ENCODE assay signal across 27 cellular contexts in the genomic region with DNA sequence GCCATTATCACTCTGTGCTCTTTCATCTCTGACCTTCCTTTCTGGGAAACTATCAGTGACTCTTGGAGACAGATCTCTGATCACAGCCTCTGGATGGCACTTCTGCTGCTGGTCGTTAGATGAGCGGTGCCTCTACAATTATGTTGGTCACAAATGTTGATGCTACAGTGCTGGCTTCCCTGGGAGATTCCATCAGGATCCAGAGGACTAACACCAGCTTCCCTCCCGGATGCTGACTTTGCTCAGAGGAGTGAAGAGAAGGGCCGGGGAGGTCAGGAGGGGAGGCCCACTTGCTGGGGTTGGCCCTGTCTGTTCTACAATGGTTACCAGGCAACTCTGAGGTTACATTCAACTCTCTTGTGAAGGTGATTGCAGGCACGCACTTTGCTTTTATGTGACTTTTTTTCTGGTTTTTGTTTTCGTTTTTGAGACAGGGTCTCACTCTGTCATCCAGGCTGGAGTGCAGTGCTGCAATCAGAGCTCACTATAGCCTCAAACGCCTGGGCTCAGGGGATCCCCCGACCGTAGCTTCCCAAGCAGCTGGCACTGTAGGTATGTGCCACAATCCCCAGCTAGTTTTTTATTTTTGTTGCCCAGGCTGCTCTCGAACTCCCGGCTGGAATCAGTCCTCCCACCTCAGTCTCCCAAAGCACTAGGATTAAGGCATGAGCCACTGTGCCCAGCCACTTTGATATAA.
DNase-seq lines count a peak whose midpoint lies in the region; ATAC-seq and TF ChIP-seq lines count a peak whose summit lies in the region.
"Had no signal": no experiment of that assay in that cellular context is flagged by ENCODE, and none has a peak within 500 bp of the region (broad histone marks: within the 10 kb centered on the region; RNA-seq: fewer than 3 reads in every experiment).

No MANE protein-coding gene starts in this region.

- no peak overlapping the region for H3K18ac ChIP-seq in trophoblast cell (ENCODE audit: low read length)

- H3K79me2 ChIP-seq in trophoblast cell (ENCODE audit: control insufficient read depth, insufficient read depth, low read length, poor library complexity) (no peaks in the 10 kb centered on the region), GM23248 (ENCODE audit: insufficient read depth) (no peaks in the 10 kb centered on the region)

- H2BK120ac ChIP-seq in trophoblast cell (ENCODE audit: insufficient read depth, low read length, poor library complexity), result no peak overlapping the region

- H3K27ac ChIP-seq in dorsolateral prefrontal cortex (peak overlapping the region in 43 of 59 donors; percentile 3 to 98 (median 88)), trophoblast cell (ENCODE audit: low read depth, low read length) (no peak overlapping the region), GM23248 (no peak overlapping the region)
- H3K27ac ChIP-seq: 22Rv1, esophagus squamous epithelium, heart right ventricle, prostate gland, right lobe of liver, spleen, tibial nerve had no signal

- H3K4me1 ChIP-seq in trophoblast cell (ENCODE audit: control insufficient read depth in 1 of 2, insufficient read depth in 2 of 2, low read length in 2 of 2), result peaks cover 6 to 8% of the 10 kb centered on the region in 2 experiments
- peaks cover 4% of the 10 kb centered on the region; the same call in 1 of the 2 replicates for H3K4me1 ChIP-seq in GM23248 (ENCODE audit: insufficient read depth)
- H3K4me1 ChIP-seq: prostate gland, right lobe of liver, tibial nerve had no signal

- H2AK5ac ChIP-seq in trophoblast cell (ENCODE audit: low read length), result no peak overlapping the region

- H4K91ac ChIP-seq in trophoblast cell (ENCODE audit: low read depth, low read length), result no peak overlapping the region

- no peak overlapping the region for H3K9ac ChIP-seq in trophoblast cell (ENCODE audit: low read length)
- H3K9ac ChIP-seq in GM23248, result no peak overlapping the region

- intact Hi-C loops in activated CD8-positive, alpha-beta T cell treated with anti-CD3 and anti-CD28 coated beads for 36 hours (cut with micrococcal nuclease), result no loop called here
- intact Hi-C loops in dorsolateral prefrontal cortex (cut with DNase I), result loop anchor here in 1 of 2 donors (5.0 kb wide), 1 partner anchor 37 kb away; no protein-coding TSS in a partner anchor

- H2BK12ac ChIP-seq in trophoblast cell (ENCODE audit: low read length), result no peak overlapping the region

- H3K36me3 Mint-ChIP-seq in T-helper 1 cell treated with Interleukin-12 subunit alpha and Interleukin-12 subunit beta and Interleukin-4 antibody, amounts not matched to agents 30 μg/mL and 1 μg/mL, for 36 hours (ENCODE audit: low read depth), result peaks cover 1% of the 10 kb centered on the region
- no peaks in the 10 kb centered on the region for H3K36me3 Mint-ChIP-seq in activated CD8-positive, alpha-beta T cell treated with anti-CD3 and anti-CD28 coated beads for 36 hours (ENCODE audit: low read depth)
- H3K36me3 Mint-ChIP-seq: IgD-negative memory B cell, mesothelial cell of epicardium had no signal

- no peak overlapping the region for H3K23ac ChIP-seq in trophoblast cell (ENCODE audit: low read length)

- ATAC-seq in activated CD8-positive, alpha-beta T cell treated with anti-CD3 and anti-CD28 coated beads for 36 hours, result peak; percentile 75
- ATAC-seq in HG03095 (IDR thresholded peaks at IDR 0.05; ENCODE audit: unreplicated experiment), result no peak
- ATAC-seq: activated T-cell treated with anti-CD3 and anti-CD28 coated beads, Interleukin-2, amount 50 U/mL, for 72 hours; heart right ventricle; right lobe of liver; Right ventricle myocardium inferior had no signal

- DNase-seq in T-helper 1 cell (no peak), dorsolateral prefrontal cortex (no peak), trophoblast cell (no peak), GM23248 (no peak), LoVo (ENCODE audit: low spot score) (no peak)
- DNase-seq in activated CD8-positive, alpha-beta T cell treated with anti-CD3 and anti-CD28 coated beads for 36 hours, result peak; percentile 35
- DNase-seq: activated CD4-positive, alpha-beta T cell treated with anti-CD3 and anti-CD28 coated beads, Interleukin-2, amount 50 U/mL, for 1 hour; activated T-cell treated with anti-CD3 and anti-CD28 coated beads, Interleukin-2, amount 50 U/mL, for 72 hours; central memory CD4-positive, alpha-beta T cell; DMS53; esophagus squamous epithelium; foreskin melanocyte; heart right ventricle; NCI-H146; right lobe of liver; spleen; stimulated activated CD4-positive, alpha-beta T cell treated with anti-CD3 and anti-CD28 coated beads, Interleukin-2, amount 100 ng/mL, for 24 hours; T-helper 9 cell had no signal

- peaks cover 6% of the 10 kb centered on the region for H3K79me1 ChIP-seq in trophoblast cell (ENCODE audit: low read length)

- H3K4ac ChIP-seq in trophoblast cell (ENCODE audit: low read depth, low read length), result no peak overlapping the region

- no CpG with 5 or more reads among the region's 11 CpGs for WGBS in trophoblast cell (ENCODE audit: extremely low coverage, insufficient coverage, insufficient read length)
- WGBS in GM23248 (ENCODE audit: low coverage in 1 of 2, low lambda C conversion rate in 2 of 2, missing lambda C conversion rate in 2 of 2), 2 experiments, result 81 to 82% methylated on average over 11 of the region's 11 CpGs

- no peak overlapping the region for H3K4me3 Mint-ChIP-seq in T-helper 1 cell treated with Interleukin-12 subunit alpha and Interleukin-12 subunit beta and Interleukin-4 antibody, amounts not matched to agents 30 μg/mL and 1 μg/mL, for 36 hours
- no peak overlapping the region for H3K4me3 Mint-ChIP-seq in activated CD8-positive, alpha-beta T cell treated with anti-CD3 and anti-CD28 coated beads for 36 hours
- H3K4me3 Mint-ChIP-seq: activated T-cell treated with anti-CD3 and anti-CD28 coated beads, Interleukin-2, amount 50 U/mL, for 72 hours; dendritic cell treated with granulocyte-macrophage colony-stimulating factor and Interleukin-4, amounts not matched to agents 40 ng/mL and 50 ng/mL, for 4 days; IgD-negative memory B cell; mesothelial cell of epicardium had no signal

- H3K36me3 ChIP-seq in trophoblast cell (ENCODE audit: control insufficient read depth in 1 of 2, insufficient read depth in 2 of 2, low read length in 2 of 2), result no peaks in the 10 kb centered on the region
- no peaks in the 10 kb centered on the region for H3K36me3 ChIP-seq in GM23248 (ENCODE audit: low read depth)
- H3K36me3 ChIP-seq: esophagus squamous epithelium, heart right ventricle, prostate gland, right lobe of liver, spleen, tibial nerve had no signal

- H3K4me3 ChIP-seq in dorsolateral prefrontal cortex, result no peak overlapping the region
- no peak overlapping the region for H3K4me3 ChIP-seq in trophoblast cell (ENCODE audit: low read depth, low read length)
- H3K4me3 ChIP-seq in GM23248, result no peak overlapping the region
- H3K4me3 ChIP-seq: esophagus squamous epithelium, heart right ventricle, prostate gland, right lobe of liver, spleen, tibial nerve had no signal

- H3K9me2 ChIP-seq in GM23248 (ENCODE audit: insufficient read depth), result no peaks in the 10 kb centered on the region

- H3K4me2 ChIP-seq in trophoblast cell (ENCODE audit: low read length) (no peak overlapping the region), GM23248 (ENCODE audit: unreplicated experiment) (no peak overlapping the region)

- H3K9me3 Mint-ChIP-seq in T-helper 1 cell treated with Interleukin-12 subunit alpha and Interleukin-12 subunit beta and Interleukin-4 antibody, amounts not matched to agents 30 μg/mL and 1 μg/mL, for 36 hours, result no peaks in the 10 kb centered on the region
- H3K9me3 Mint-ChIP-seq in activated CD8-positive, alpha-beta T cell treated with anti-CD3 and anti-CD28 coated beads for 36 hours, result peaks cover 2% of the 10 kb centered on the region
- H3K9me3 Mint-ChIP-seq: activated T-cell treated with anti-CD3 and anti-CD28 coated beads, Interleukin-2, amount 50 U/mL, for 72 hours; dendritic cell treated with granulocyte-macrophage colony-stimulating factor and Interleukin-4, amounts not matched to agents 40 ng/mL and 50 ng/mL, for 4 days; mesothelial cell of epicardium had no signal

- H3K27me3 ChIP-seq in dorsolateral prefrontal cortex, result no peaks in the 10 kb centered on the region
- no peaks in the 10 kb centered on the region for H3K27me3 ChIP-seq in trophoblast cell (ENCODE audit: insufficient read depth, low read length)
- no peaks in the 10 kb centered on the region for H3K27me3 ChIP-seq in GM23248 (replicated peaks; ENCODE audit: insufficient read depth)
- H3K27me3 ChIP-seq: esophagus squamous epithelium, right lobe of liver, spleen, tibial nerve had no signal

- in situ Hi-C loops in GM23248 (cut with MboI), result no loop called here

- no peaks in the 10 kb centered on the region for H4K20me1 ChIP-seq in GM23248 (ENCODE audit: insufficient read depth)

- peaks cover 24% of the 10 kb centered on the region for H3K4me1 Mint-ChIP-seq in T-helper 1 cell treated with Interleukin-12 subunit alpha and Interleukin-12 subunit beta and Interleukin-4 antibody, amounts not matched to agents 30 μg/mL and 1 μg/mL, for 36 hours (ENCODE audit: low read depth)
- H3K4me1 Mint-ChIP-seq in activated CD8-positive, alpha-beta T cell treated with anti-CD3 and anti-CD28 coated beads for 36 hours (ENCODE audit: low read depth), result peaks cover 15% of the 10 kb centered on the region
- H3K4me1 Mint-ChIP-seq: IgD-negative memory B cell had no signal

- no peaks in the 10 kb centered on the region for H3F3A ChIP-seq in GM23248 (ENCODE audit: insufficient read depth)

- peak overlapping the region; percentile 21 for H2AFZ ChIP-seq in trophoblast cell (ENCODE audit: insufficient read depth, low read length, poor library complexity)
- no peak overlapping the region for H2AFZ ChIP-seq in GM23248

- TF ChIP-seq CTCF in activated CD8-positive, alpha-beta T cell treated with anti-CD3 and anti-CD28 coated beads for 36 hours (IDR thresholded peaks at IDR 0.05), result no peak
- no peak for TF ChIP-seq CTCF in dorsolateral prefrontal cortex (IDR thresholded peaks at IDR 0.05 in 54 of 56, conservative IDR thresholded peaks at IDR 0.05 in 2 of 56; ENCODE audit: low read depth in 1 of 56, partially characterized antibody in 56 of 56)

- peaks cover 6% of the 10 kb centered on the region for H3K27me3 Mint-ChIP-seq in T-helper 1 cell treated with Interleukin-12 subunit alpha and Interleukin-12 subunit beta and Interleukin-4 antibody, amounts not matched to agents 30 μg/mL and 1 μg/mL, for 36 hours (ENCODE audit: low read depth)
- peaks cover 3% of the 10 kb centered on the region for H3K27me3 Mint-ChIP-seq in activated CD8-positive, alpha-beta T cell treated with anti-CD3 and anti-CD28 coated beads for 36 hours
- H3K27me3 Mint-ChIP-seq: dendritic cell treated with granulocyte-macrophage colony-stimulating factor and Interleukin-4, amounts not matched to agents 40 ng/mL and 50 ng/mL, for 4 days had no signal

- H3K9me3 ChIP-seq in trophoblast cell (ENCODE audit: insufficient read depth, low read depth, low read length), result no peaks in the 10 kb centered on the region
- no peaks in the 10 kb centered on the region for H3K9me3 ChIP-seq in GM23248 (ENCODE audit: low read depth)
- H3K9me3 ChIP-seq: esophagus squamous epithelium, heart right ventricle, prostate gland, right lobe of liver, spleen, tibial nerve had no signal

- no peak overlapping the region for H4K12ac ChIP-seq in trophoblast cell (ENCODE audit: low read depth, low read length)

- H3K27ac Mint-ChIP-seq in T-helper 1 cell treated with Interleukin-12 subunit alpha and Interleukin-12 subunit beta and Interleukin-4 antibody, amounts not matched to agents 30 μg/mL and 1 μg/mL, for 36 hours, result peak overlapping the region; percentile 59
- H3K27ac Mint-ChIP-seq in activated CD8-positive, alpha-beta T cell treated with anti-CD3 and anti-CD28 coated beads for 36 hours, result peak overlapping the region; percentile 51
- H3K27ac Mint-ChIP-seq: activated T-cell treated with anti-CD3 and anti-CD28 coated beads, Interleukin-2, amount 50 U/mL, for 72 hours; dendritic cell treated with granulocyte-macrophage colony-stimulating factor and Interleukin-4, amounts not matched to agents 40 ng/mL and 50 ng/mL, for 4 days; mesothelial cell of epicardium had no signal

- no peak overlapping the region for H3K14ac ChIP-seq in trophoblast cell (ENCODE audit: low read length)

- H2BK5ac ChIP-seq in trophoblast cell (ENCODE audit: low read depth, low read length, poor library complexity), result no peak overlapping the region

- H4K8ac ChIP-seq in trophoblast cell (ENCODE audit: low read depth, low read length), result no peak overlapping the region

- POLR2A ChIA-PET in activated CD8-positive, alpha-beta T cell treated with anti-CD3 and anti-CD28 coated beads for 36 hours (lab: Charles Lee), result no interaction called here

- CTCF ChIA-PET in activated CD8-positive, alpha-beta T cell treated with anti-CD3 and anti-CD28 coated beads for 36 hours (lab: Charles Lee), result no interaction called here

Comparison
In these comparisons a context has a peak if more than half of its experiments do, and no peak if none do; other contexts are left out.
1. H3K27ac ChIP-seq: peak in dorsolateral prefrontal cortex (43 of 59); none in trophoblast cell (single experiment) and GM23248 (single experiment).